Comparison of ENCODE assay signal across 12 cellular contexts in genomic region chr17:37221865-37222264, GRCh38.
DNase-seq lines count a peak whose midpoint lies in the region; ATAC-seq and TF ChIP-seq lines count a peak whose summit lies in the region.
"Had no signal": no experiment of that assay in that cellular context is flagged by ENCODE, and none has a peak within 500 bp of the region (broad histone marks: within the 10 kb centered on the region; RNA-seq: fewer than 3 reads in every experiment).

No MANE protein-coding gene starts in this region.

- H3K4me3 ChIP-seq in Loucy (ENCODE audit: low read length, poor library complexity, severe bottlenecking) = no peak overlapping the region
- no peak overlapping the region for H3K4me3 ChIP-seq in choroid plexus epithelial cell (ENCODE audit: low read depth, low read length)
- H3K4me3 ChIP-seq in hepatocyte = no peak overlapping the region
- H3K4me3 ChIP-seq in neural progenitor cell = no peak overlapping the region

- 97% methylated on average over 2 of the region's 2 CpGs for WGBS in hepatocyte (ENCODE audit: low lambda C conversion rate, missing lambda C conversion rate)

- H3K4me1 ChIP-seq in Loucy (ENCODE audit: insufficient read depth, low read length, poor library complexity, severe bottlenecking) (no peaks in the 10 kb centered on the region), hepatocyte (ENCODE audit: insufficient read depth) (no peaks in the 10 kb centered on the region), neural progenitor cell (peaks cover 43% of the 10 kb centered on the region)

- H3K27me3 ChIP-seq in Loucy (ENCODE audit: insufficient read depth, low read length, poor library complexity, severe bottlenecking) (no peaks in the 10 kb centered on the region), hepatocyte (no peaks in the 10 kb centered on the region), neural progenitor cell (no peaks in the 10 kb centered on the region)

- no peaks in the 10 kb centered on the region for H3K9me3 Mint-ChIP-seq in nephron
- H3K9me3 Mint-ChIP-seq in activated T-cell treated with anti-CD3 and anti-CD28 coated beads, Interleukin-2, amount 50 U/mL, for 72 hours = no peaks in the 10 kb centered on the region
- H3K9me3 Mint-ChIP-seq in neural progenitor cell = no peaks in the 10 kb centered on the region

- no peak for ATAC-seq in activated T-cell treated with anti-CD3 and anti-CD28 coated beads, Interleukin-2, amount 50 U/mL, for 72 hours (replicated peaks in 1 of 2)

- H3K27ac ChIP-seq in C4-2B (no peak overlapping the region), hepatocyte (no peak overlapping the region), neural progenitor cell (no peak overlapping the region)

- H3K36me3 Mint-ChIP-seq in nephron (ENCODE audit: low read depth) (peaks cover 13% of the 10 kb centered on the region), neural progenitor cell (peaks cover 6% of the 10 kb centered on the region)
- peaks cover 5% of the 10 kb centered on the region in 2 donors for H3K36me3 Mint-ChIP-seq in activated T-cell treated with anti-CD3 and anti-CD28 coated beads, Interleukin-2, amount 50 U/mL, for 72 hours (ENCODE audit: insufficient read depth in 2 of 2)

- H3K79me2 ChIP-seq in Loucy (ENCODE audit: insufficient read depth, low read length) = no peaks in the 10 kb centered on the region
- no peaks in the 10 kb centered on the region for H3K79me2 ChIP-seq in hepatocyte
- H3K79me2 ChIP-seq in neural progenitor cell (ENCODE audit: low read depth) = no peaks in the 10 kb centered on the region

- H4K20me1 ChIP-seq in Loucy (ENCODE audit: insufficient read depth, low read length, poor library complexity, severe bottlenecking) (no peaks in the 10 kb centered on the region), hepatocyte (ENCODE audit: insufficient read depth, poor library complexity, severe bottlenecking) (no peaks in the 10 kb centered on the region), neural progenitor cell (ENCODE audit: low read depth) (peaks cover 36% of the 10 kb centered on the region)

- H3K4me1 Mint-ChIP-seq in nephron (no peaks in the 10 kb centered on the region), neural progenitor cell (peaks cover 52% of the 10 kb centered on the region)
- no peaks in the 10 kb centered on the region for H3K4me1 Mint-ChIP-seq in activated T-cell treated with anti-CD3 and anti-CD28 coated beads, Interleukin-2, amount 50 U/mL, for 72 hours (ENCODE audit: low read depth)
- H3K4me1 Mint-ChIP-seq: B cell had no signal

- H3K27ac Mint-ChIP-seq in nephron = no peak overlapping the region
- H3K27ac Mint-ChIP-seq in activated T-cell treated with anti-CD3 and anti-CD28 coated beads, Interleukin-2, amount 50 U/mL, for 72 hours = no peak overlapping the region
- no peak overlapping the region for H3K27ac Mint-ChIP-seq in neural progenitor cell
- H3K27ac Mint-ChIP-seq: B cell had no signal

- H3F3A ChIP-seq in Loucy (ENCODE audit: low read depth) = no peaks in the 10 kb centered on the region
- H3F3A ChIP-seq in neural progenitor cell (ENCODE audit: low read depth) = peaks cover 69% of the 10 kb centered on the region

- no peaks in the 10 kb centered on the region for H3K9me3 ChIP-seq in Loucy (ENCODE audit: insufficient read depth, low read depth, low read length)
- H3K9me3 ChIP-seq in hepatocyte (ENCODE audit: low read depth) = no peaks in the 10 kb centered on the region
- H3K9me3 ChIP-seq in neural progenitor cell (ENCODE audit: low read depth) = no peaks in the 10 kb centered on the region

- TF ChIP-seq CTCF in C4-2B (conservative IDR thresholded peaks at IDR 0.05) (peak; percentile 13; the same call in 1 of the 2 replicates), Loucy (conservative IDR thresholded peaks at IDR 0.05; ENCODE audit: low read length) (0 out of 2 replicates have a peak, but pooled peaks have one; percentile 21), choroid plexus epithelial cell (conservative IDR thresholded peaks at IDR 0.05; ENCODE audit: low read depth, low read length) (peak; percentile 39), nephron (IDR thresholded peaks at IDR 0.05; ENCODE audit: unreplicated experiment in 3 of 3) (peak in 2 of 3 experiments; percentile 15 to 17), hepatocyte (IDR thresholded peaks at IDR 0.05; ENCODE audit: poor library complexity) (no peak), neural progenitor cell (IDR thresholded peaks at IDR 0.05) (no peak)

- no peak overlapping the region for H2AFZ ChIP-seq in Loucy (ENCODE audit: low read length)
- H2AFZ ChIP-seq in hepatocyte = no peak overlapping the region
- H2AFZ ChIP-seq in neural progenitor cell (replicated peaks) = no peak overlapping the region

- H3K9me2 ChIP-seq in Loucy (replicated peaks; ENCODE audit: low read depth, low read length) (no peaks in the 10 kb centered on the region), hepatocyte (replicated peaks; ENCODE audit: insufficient read depth) (no peaks in the 10 kb centered on the region)

- H3K9ac ChIP-seq in Loucy (ENCODE audit: low read depth, low read length, poor library complexity, severe bottlenecking) (no peak overlapping the region), neural progenitor cell (no peak overlapping the region)

- no peaks in the 10 kb centered on the region for H3K27me3 Mint-ChIP-seq in nephron (ENCODE audit: low read depth)
- no peaks in the 10 kb centered on the region for H3K27me3 Mint-ChIP-seq in activated T-cell treated with anti-CD3 and anti-CD28 coated beads, Interleukin-2, amount 50 U/mL, for 72 hours (ENCODE audit: low read depth)
- no peaks in the 10 kb centered on the region for H3K27me3 Mint-ChIP-seq in neural progenitor cell (ENCODE audit: insufficient read depth, low read depth)
- H3K27me3 Mint-ChIP-seq: B cell had no signal

- DNase-seq in choroid plexus epithelial cell (ENCODE audit: low read depth) (peak; percentile 25), hepatocyte (ENCODE audit: low spot score) (no peak), neural progenitor cell (ENCODE audit: low spot score) (no peak)
- no peak for DNase-seq in activated T-cell treated with anti-CD3 and anti-CD28 coated beads, Interleukin-2, amount 50 U/mL, for 72 hours
- DNase-seq: DMS 273 treated with DMSO at 0.1 percent for 48 hours, NCI-H1417, NCI-H2029, NCI-H524 had no signal

- peaks cover 55% of the 10 kb centered on the region; the same call in 1 of the 2 replicates for H3K36me3 ChIP-seq in Loucy (ENCODE audit: insufficient read depth, low read length)
- no peaks in the 10 kb centered on the region for H3K36me3 ChIP-seq in hepatocyte (replicated peaks; ENCODE audit: insufficient read depth, low read depth)
- peaks cover 9% of the 10 kb centered on the region for H3K36me3 ChIP-seq in neural progenitor cell

- H3K4me2 ChIP-seq in Loucy (ENCODE audit: low read depth, low read length, poor library complexity, severe bottlenecking) = no peak overlapping the region
- H3K4me2 ChIP-seq in hepatocyte = no peak overlapping the region
- H3K4me2 ChIP-seq in neural progenitor cell = no peak overlapping the region

- H3K4me3 Mint-ChIP-seq in nephron (no peak overlapping the region), neural progenitor cell (no peak overlapping the region)
- no peak overlapping the region for H3K4me3 Mint-ChIP-seq in activated T-cell treated with anti-CD3 and anti-CD28 coated beads, Interleukin-2, amount 50 U/mL, for 72 hours
- H3K4me3 Mint-ChIP-seq: B cell had no signal

Comparison
In these comparisons a context has a peak if more than half of its experiments do, and no peak if none do; other contexts are left out.
1. CTCF ChIP-seq: peak in C4-2B (single experiment), Loucy (single experiment), choroid plexus epithelial cell (single experiment) and nephron (2 of 3); none in hepatocyte (single experiment) and neural progenitor cell (single experiment).